1 cellular context compared by ENCODE assay signal in the genomic region with DNA sequence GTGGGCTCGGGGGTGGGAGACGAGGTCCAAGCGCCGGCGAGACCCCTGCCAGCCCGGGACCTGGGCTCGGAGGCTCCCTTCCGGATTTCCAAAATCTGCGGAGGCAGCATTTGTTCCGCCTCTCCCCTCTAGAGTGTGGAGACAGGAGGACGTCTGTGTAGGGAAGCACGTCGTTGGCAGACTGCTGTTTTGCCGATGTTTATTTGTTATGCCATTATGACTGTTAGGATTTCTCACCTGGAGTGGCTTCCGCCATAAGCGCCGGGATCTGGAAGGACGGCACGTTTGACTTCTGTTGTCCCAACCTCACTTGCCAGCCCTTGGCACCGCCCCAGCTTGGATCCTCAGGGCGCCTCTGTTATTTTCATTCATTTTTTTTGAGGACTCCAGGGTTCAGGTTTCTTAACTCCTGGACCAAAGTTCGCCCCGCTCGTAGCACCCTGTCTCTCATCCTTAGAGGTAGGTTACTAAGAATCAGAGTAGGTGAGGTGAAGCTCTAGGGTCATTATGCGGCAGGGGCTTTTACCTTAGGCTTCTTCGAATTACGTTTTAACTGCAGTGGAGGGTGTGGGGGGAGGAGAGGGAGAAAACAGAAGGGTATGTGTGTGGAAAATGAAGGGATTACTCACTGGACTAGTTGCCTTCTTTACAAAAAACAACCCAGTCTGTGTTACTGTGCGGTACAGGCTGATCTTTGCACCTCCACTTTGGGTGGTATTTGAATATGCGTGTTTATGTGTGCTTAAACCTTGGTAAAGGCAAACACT.
TF ChIP-seq lines count a peak whose summit lies in the region.

No MANE protein-coding gene starts in this region.

TF ChIP-seq in HepG2, 621 proteins besides CTCF, POLR2A, EP300 and RAD21 (continued from another document and continues in another):
- TF ChIP-seq, protein P1, sequence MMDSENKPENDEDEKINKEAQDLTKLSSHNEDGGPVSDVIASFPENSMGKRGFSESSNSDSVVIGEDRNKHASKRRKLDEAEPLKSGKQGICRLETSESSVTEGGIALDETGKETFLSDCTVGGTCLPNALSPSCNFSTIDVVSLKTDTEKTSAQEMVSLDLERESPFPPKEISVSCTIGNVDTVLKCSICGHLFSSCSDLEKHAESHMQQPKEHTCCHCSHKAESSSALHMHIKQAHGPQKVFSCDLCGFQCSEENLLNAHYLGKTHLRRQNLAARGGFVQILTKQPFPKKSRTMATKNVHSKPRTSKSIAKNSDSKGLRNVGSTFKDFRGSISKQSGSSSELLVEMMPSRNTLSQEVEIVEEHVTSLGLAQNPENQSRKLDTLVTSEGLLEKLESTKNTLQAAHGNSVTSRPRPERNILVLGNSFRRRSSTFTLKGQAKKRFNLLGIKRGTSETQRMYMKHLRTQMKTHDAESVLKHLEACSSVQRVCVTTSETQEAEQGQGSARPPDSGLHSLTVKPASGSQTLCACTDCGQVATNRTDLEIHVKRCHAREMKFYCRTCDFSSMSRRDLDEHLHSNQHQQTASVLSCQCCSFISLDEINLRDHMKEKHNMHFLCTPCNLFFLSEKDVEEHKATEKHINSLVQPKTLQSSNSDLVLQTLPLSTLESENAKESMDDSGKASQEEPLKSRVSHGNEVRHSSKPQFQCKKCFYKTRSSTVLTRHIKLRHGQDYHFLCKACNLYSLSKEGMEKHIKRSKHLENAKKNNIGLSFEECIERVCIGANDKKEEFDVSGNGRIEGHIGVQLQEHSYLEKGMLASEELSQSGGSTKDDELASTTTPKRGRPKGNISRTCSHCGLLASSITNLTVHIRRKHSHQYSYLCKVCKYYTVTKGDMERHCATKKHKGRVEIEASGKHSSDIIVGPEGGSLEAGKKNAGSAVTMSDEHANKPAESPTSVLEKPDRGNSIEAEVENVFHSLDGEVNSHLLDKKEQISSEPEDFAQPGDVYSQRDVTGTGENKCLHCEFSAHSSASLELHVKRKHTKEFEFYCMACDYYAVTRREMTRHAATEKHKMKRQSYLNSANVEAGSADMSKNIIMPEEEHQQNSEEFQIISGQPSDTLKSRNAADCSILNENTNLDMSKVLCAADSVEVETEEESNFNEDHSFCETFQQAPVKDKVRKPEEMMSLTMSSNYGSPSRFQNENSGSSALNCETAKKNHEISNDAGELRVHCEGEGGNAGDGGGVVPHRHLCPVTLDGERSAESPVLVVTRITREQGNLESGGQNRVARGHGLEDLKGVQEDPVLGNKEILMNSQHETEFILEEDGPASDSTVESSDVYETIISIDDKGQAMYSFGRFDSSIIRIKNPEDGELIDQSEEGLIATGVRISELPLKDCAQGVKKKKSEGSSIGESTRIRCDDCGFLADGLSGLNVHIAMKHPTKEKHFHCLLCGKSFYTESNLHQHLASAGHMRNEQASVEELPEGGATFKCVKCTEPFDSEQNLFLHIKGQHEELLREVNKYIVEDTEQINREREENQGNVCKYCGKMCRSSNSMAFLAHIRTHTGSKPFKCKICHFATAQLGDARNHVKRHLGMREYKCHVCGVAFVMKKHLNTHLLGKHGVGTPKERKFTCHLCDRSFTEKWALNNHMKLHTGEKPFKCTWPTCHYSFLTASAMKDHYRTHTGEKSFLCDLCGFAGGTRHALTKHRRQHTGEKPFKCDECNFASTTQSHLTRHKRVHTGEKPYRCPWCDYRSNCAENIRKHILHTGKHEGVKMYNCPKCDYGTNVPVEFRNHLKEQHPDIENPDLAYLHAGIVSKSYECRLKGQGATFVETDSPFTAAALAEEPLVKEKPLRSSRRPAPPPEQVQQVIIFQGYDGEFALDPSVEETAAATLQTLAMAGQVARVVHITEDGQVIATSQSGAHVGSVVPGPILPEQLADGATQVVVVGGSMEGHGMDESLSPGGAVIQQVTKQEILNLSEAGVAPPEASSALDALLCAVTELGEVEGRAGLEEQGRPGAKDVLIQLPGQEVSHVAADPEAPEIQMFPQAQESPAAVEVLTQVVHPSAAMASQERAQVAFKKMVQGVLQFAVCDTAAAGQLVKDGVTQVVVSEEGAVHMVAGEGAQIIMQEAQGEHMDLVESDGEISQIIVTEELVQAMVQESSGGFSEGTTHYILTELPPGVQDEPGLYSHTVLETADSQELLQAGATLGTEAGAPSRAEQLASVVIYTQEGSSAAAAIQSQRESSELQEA (CRISPR knock-in tag; IDR thresholded peaks at IDR 0.05; ENCODE audit: not compliant biosample characterization): no peak
- TF ChIP-seq ASH2L (IDR thresholded peaks at IDR 0.05; ENCODE audit: insufficient read length, low read depth, low read length) (peak; percentile 67), ZNF136 (CRISPR knock-in tag; IDR thresholded peaks at IDR 0.05; ENCODE audit: low read depth) (no peak), FOXA3 (CRISPR knock-in tag; IDR thresholded peaks at IDR 0.05) (peak; percentile 61), HDAC6 (IDR thresholded peaks at IDR 0.05; ENCODE audit: low read depth, low read length) (no peak), ZNF749 (CRISPR knock-in tag; IDR thresholded peaks at IDR 0.05; ENCODE audit: borderline replicate concordance) (no peak), BRD4 (CRISPR knock-in tag; IDR thresholded peaks at IDR 0.05) (no peak), TOE1 (CRISPR knock-in tag; IDR thresholded peaks at IDR 0.05) (no peak), MLLT10 (CRISPR knock-in tag; IDR thresholded peaks at IDR 0.05) (no peak), CHCHD3 (CRISPR knock-in tag; IDR thresholded peaks at IDR 0.05) (no peak), ATAD3A (CRISPR knock-in tag; IDR thresholded peaks at IDR 0.05) (no peak), XRCC5 (optimal IDR thresholded peaks at IDR 0.05; ENCODE audit: low read length) (no peak), PCBP1 (IDR thresholded peaks at IDR 0.05; ENCODE audit: borderline replicate concordance, low read depth, low read length) (no peak), HDAC1 (CRISPR knock-in tag; IDR thresholded peaks at IDR 0.05) (no peak; the same call in 1 of the 2 replicates), THYN1 (CRISPR knock-in tag; IDR thresholded peaks at IDR 0.05; ENCODE audit: borderline replicate concordance, low read depth) (no peak), IKZF4 (CRISPR knock-in tag; IDR thresholded peaks at IDR 0.05; ENCODE audit: borderline replicate concordance, low read depth, not compliant biosample characterization) (no peak), ZNF326 (CRISPR knock-in tag; IDR thresholded peaks at IDR 0.05; ENCODE audit: borderline replicate concordance) (no peak), CAMTA2 (CRISPR knock-in tag; IDR thresholded peaks at IDR 0.05; ENCODE audit: borderline replicate concordance) (no peak), NAIF1 (CRISPR knock-in tag; IDR thresholded peaks at IDR 0.05; ENCODE audit: borderline replicate concordance) (no peak), DR1 (CRISPR knock-in tag; IDR thresholded peaks at IDR 0.05) (no peak), ZNF20 (CRISPR knock-in tag; IDR thresholded peaks at IDR 0.05) (no peak), ZSCAN20 (CRISPR knock-in tag; IDR thresholded peaks at IDR 0.05; ENCODE audit: borderline replicate concordance) (no peak), NFKB2 (CRISPR knock-in tag; IDR thresholded peaks at IDR 0.05; ENCODE audit: borderline replicate concordance) (no peak), KLF16 (CRISPR knock-in tag; IDR thresholded peaks at IDR 0.05) (no peak), SATB2 (CRISPR knock-in tag; IDR thresholded peaks at IDR 0.05) (0 out of 2 replicates have a peak, but pooled peaks have one; percentile 42), ZNF34 (CRISPR knock-in tag; IDR thresholded peaks at IDR 0.05; ENCODE audit: borderline replicate concordance) (no peak), SMC3 (IDR thresholded peaks at IDR 0.05; ENCODE audit: low read length) (no peak), KLF15 (CRISPR knock-in tag; IDR thresholded peaks at IDR 0.05; ENCODE audit: borderline replicate concordance) (no peak), ZNF589 (CRISPR knock-in tag; conservative IDR thresholded peaks at IDR 0.05) (no peak; the same call in 1 of the 2 replicates), ZNF776 (CRISPR knock-in tag; IDR thresholded peaks at IDR 0.05) (no peak), ZNF121 (CRISPR knock-in tag; IDR thresholded peaks at IDR 0.05) (no peak), SNAI1 (CRISPR knock-in tag; IDR thresholded peaks at IDR 0.05; ENCODE audit: borderline replicate concordance) (no peak), SP5 (CRISPR knock-in tag; IDR thresholded peaks at IDR 0.05; ENCODE audit: borderline replicate concordance, low read depth) (no peak; the same call in 1 of the 2 replicates), ZNF432 (CRISPR knock-in tag; IDR thresholded peaks at IDR 0.05; ENCODE audit: borderline replicate concordance) (no peak), NPAS2 (CRISPR knock-in tag; IDR thresholded peaks at IDR 0.05; ENCODE audit: borderline replicate concordance) (no peak), ZNF501 (CRISPR knock-in tag; IDR thresholded peaks at IDR 0.05) (0 out of 2 replicates have a peak, but pooled peaks have one; percentile 47), ZSCAN12 (CRISPR knock-in tag; IDR thresholded peaks at IDR 0.05) (no peak), ZFP36L2 (CRISPR knock-in tag; IDR thresholded peaks at IDR 0.05) (no peak), RCOR2 (CRISPR knock-in tag; IDR thresholded peaks at IDR 0.05) (no peak), ZNF530 (CRISPR knock-in tag; IDR thresholded peaks at IDR 0.05; ENCODE audit: low read depth) (no peak), PRMT3 (CRISPR knock-in tag; IDR thresholded peaks at IDR 0.05; ENCODE audit: borderline replicate concordance, low read depth) (no peak), ZNF230 (CRISPR knock-in tag; IDR thresholded peaks at IDR 0.05) (no peak), ZNF431 (CRISPR knock-in tag; IDR thresholded peaks at IDR 0.05; ENCODE audit: borderline replicate concordance, low read depth) (no peak)
- TF ChIP-seq, protein P2, sequence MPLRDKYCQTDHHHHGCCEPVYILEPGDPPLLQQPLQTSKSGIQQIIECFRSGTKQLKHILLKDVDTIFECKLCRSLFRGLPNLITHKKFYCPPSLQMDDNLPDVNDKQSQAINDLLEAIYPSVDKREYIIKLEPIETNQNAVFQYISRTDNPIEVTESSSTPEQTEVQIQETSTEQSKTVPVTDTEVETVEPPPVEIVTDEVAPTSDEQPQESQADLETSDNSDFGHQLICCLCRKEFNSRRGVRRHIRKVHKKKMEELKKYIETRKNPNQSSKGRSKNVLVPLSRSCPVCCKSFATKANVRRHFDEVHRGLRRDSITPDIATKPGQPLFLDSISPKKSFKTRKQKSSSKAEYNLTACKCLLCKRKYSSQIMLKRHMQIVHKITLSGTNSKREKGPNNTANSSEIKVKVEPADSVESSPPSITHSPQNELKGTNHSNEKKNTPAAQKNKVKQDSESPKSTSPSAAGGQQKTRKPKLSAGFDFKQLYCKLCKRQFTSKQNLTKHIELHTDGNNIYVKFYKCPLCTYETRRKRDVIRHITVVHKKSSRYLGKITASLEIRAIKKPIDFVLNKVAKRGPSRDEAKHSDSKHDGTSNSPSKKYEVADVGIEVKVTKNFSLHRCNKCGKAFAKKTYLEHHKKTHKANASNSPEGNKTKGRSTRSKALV (CRISPR knock-in tag; IDR thresholded peaks at IDR 0.05): no peak; the same call in 1 of the 2 replicates
- TF ChIP-seq, protein P3, sequence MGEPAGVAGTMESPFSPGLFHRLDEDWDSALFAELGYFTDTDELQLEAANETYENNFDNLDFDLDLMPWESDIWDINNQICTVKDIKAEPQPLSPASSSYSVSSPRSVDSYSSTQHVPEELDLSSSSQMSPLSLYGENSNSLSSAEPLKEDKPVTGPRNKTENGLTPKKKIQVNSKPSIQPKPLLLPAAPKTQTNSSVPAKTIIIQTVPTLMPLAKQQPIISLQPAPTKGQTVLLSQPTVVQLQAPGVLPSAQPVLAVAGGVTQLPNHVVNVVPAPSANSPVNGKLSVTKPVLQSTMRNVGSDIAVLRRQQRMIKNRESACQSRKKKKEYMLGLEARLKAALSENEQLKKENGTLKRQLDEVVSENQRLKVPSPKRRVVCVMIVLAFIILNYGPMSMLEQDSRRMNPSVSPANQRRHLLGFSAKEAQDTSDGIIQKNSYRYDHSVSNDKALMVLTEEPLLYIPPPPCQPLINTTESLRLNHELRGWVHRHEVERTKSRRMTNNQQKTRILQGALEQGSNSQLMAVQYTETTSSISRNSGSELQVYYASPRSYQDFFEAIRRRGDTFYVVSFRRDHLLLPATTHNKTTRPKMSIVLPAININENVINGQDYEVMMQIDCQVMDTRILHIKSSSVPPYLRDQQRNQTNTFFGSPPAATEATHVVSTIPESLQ (CRISPR knock-in tag; conservative IDR thresholded peaks at IDR 0.05): no peak
- TF ChIP-seq, protein P4, sequence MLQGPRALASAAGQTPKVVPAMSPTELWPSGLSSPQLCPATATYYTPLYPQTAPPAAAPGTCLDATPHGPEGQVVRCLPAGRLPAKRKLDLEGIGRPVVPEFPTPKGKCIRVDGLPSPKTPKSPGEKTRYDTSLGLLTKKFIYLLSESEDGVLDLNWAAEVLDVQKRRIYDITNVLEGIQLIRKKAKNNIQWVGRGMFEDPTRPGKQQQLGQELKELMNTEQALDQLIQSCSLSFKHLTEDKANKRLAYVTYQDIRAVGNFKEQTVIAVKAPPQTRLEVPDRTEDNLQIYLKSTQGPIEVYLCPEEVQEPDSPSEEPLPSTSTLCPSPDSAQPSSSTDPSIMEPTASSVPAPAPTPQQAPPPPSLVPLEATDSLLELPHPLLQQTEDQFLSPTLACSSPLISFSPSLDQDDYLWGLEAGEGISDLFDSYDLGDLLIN (CRISPR knock-in tag; IDR thresholded peaks at IDR 0.05; ENCODE audit: borderline replicate concordance): no peak
- TF ChIP-seq, protein P5, sequence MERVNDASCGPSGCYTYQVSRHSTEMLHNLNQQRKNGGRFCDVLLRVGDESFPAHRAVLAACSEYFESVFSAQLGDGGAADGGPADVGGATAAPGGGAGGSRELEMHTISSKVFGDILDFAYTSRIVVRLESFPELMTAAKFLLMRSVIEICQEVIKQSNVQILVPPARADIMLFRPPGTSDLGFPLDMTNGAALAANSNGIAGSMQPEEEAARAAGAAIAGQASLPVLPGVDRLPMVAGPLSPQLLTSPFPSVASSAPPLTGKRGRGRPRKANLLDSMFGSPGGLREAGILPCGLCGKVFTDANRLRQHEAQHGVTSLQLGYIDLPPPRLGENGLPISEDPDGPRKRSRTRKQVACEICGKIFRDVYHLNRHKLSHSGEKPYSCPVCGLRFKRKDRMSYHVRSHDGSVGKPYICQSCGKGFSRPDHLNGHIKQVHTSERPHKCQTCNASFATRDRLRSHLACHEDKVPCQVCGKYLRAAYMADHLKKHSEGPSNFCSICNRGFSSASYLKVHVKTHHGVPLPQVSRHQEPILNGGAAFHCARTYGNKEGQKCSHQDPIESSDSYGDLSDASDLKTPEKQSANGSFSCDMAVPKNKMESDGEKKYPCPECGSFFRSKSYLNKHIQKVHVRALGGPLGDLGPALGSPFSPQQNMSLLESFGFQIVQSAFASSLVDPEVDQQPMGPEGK (CRISPR knock-in tag; IDR thresholded peaks at IDR 0.05): peak; percentile 65
- TF ChIP-seq, protein P6, sequence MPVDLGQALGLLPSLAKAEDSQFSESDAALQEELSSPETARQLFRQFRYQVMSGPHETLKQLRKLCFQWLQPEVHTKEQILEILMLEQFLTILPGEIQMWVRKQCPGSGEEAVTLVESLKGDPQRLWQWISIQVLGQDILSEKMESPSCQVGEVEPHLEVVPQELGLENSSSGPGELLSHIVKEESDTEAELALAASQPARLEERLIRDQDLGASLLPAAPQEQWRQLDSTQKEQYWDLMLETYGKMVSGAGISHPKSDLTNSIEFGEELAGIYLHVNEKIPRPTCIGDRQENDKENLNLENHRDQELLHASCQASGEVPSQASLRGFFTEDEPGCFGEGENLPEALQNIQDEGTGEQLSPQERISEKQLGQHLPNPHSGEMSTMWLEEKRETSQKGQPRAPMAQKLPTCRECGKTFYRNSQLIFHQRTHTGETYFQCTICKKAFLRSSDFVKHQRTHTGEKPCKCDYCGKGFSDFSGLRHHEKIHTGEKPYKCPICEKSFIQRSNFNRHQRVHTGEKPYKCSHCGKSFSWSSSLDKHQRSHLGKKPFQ (CRISPR knock-in tag; IDR thresholded peaks at IDR 0.05; ENCODE audit: insufficient replicate concordance): no peak
- TF ChIP-seq, protein P7, sequence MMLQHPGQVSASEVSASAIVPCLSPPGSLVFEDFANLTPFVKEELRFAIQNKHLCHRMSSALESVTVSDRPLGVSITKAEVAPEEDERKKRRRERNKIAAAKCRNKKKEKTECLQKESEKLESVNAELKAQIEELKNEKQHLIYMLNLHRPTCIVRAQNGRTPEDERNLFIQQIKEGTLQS (CRISPR knock-in tag; IDR thresholded peaks at IDR 0.05): no peak
